Comparison of ENCODE assay signal across 8 cellular contexts in genomic region chr19:47765522-47766358, GRCh38. TPM values are rescaled to one million over a fixed set of nuclear protein-coding genes. Genes with fewer than 3 reads are reported as not detected.
DNase-seq lines count a peak whose midpoint lies in the region; ATAC-seq, FAIRE-seq and TF ChIP-seq lines count a peak whose summit lies in the region.

No MANE protein-coding gene starts in this region.

- intact Hi-C loops in CD8-positive, alpha-beta T cell (cut with DNase I, micrococcal nuclease), result loop anchor here (1.0 kb wide), 1 partner anchor 23 kb away; no protein-coding TSS in a partner anchor
- intact Hi-C loops in K562 (cut with micrococcal nuclease), result loop anchor here (1.0 kb wide), 1 partner anchor 23 kb away; no protein-coding TSS in a partner anchor

- no peak overlapping the region for H3K4me3 Mint-ChIP-seq in CD8-positive, alpha-beta T cell
- H3K4me3 Mint-ChIP-seq in stimulated activated memory B cell treated with anti-CD40 and anti-IgM and Interleukin-4, amounts not matched to agents 10 μg/mL and 1 μg/mL and 100 μg/mL, for 72 hours, result no peak overlapping the region

- no peak for TF ChIP-seq EP300 in K562 (IDR thresholded peaks at IDR 0.05; ENCODE audit: low read length)

- no peak for TF ChIP-seq POLR2A in K562 (conservative IDR thresholded peaks at IDR 0.05)

- CTCF ChIA-PET in CD8-positive, alpha-beta T cell (lab: Charles Lee), result interaction anchor here (0.9 to 1.4 kb wide), 3 partner anchors 16 to 97 kb away, joined by 3 to 8 read pairs (median 3); no protein-coding TSS in a partner anchor
- CTCF ChIA-PET in K562 (lab: Yijun Ruan, JAX; ENCODE audit: low intra/inter-chr PET ratio), result interaction anchor here (0.5 to 2.2 kb wide), 4 partner anchors 22 to 98 kb away, joined by 4 to 30 read pairs (median 8); no protein-coding TSS in a partner anchor

- H3K9me3 ChIP-seq in CD8-positive, alpha-beta T cell (ENCODE audit: low read length), result no peaks in the 10 kb centered on the region
- H3K9me3 ChIP-seq in K562 (replicated peaks; ENCODE audit: control insufficient read depth, insufficient read depth, low read depth, low read length), result no peaks in the 10 kb centered on the region
- no peaks in the 10 kb centered on the region for H3K9me3 ChIP-seq in keratinocyte (ENCODE audit: control insufficient read depth, low read depth, low read length)

- H3K27ac ChIP-seq in CD8-positive, alpha-beta T cell (ENCODE audit: low read depth, low read length), result no peak overlapping the region
- no peak overlapping the region for H3K27ac ChIP-seq in HL-60 (replicated peaks)
- no peak overlapping the region for H3K27ac ChIP-seq in K562 (ENCODE audit: extremely low read depth, low read depth, low read length)
- H3K27ac ChIP-seq in keratinocyte (ENCODE audit: control insufficient read depth, insufficient read depth, low read length), result no peak overlapping the region

- no peak overlapping the region for H3K4me3 ChIP-seq in CD8-positive, alpha-beta T cell (ENCODE audit: low read depth, low read length)
- no peak overlapping the region for H3K4me3 ChIP-seq in HL-60 (replicated peaks; ENCODE audit: insufficient read depth, low read length)
- H3K4me3 ChIP-seq in K562, result no peak overlapping the region
- H3K4me3 ChIP-seq in keratinocyte (ENCODE audit: control insufficient read depth in 2 of 3, extremely low read depth in 1 of 3, insufficient read depth in 2 of 3, low read depth in 1 of 3, low read length in 3 of 3), result no peak overlapping the region

- peaks cover 5% of the 10 kb centered on the region for H3K4me1 Mint-ChIP-seq in CD8-positive, alpha-beta T cell (ENCODE audit: low read depth)
- H3K4me1 Mint-ChIP-seq in stimulated activated memory B cell treated with anti-CD40 and anti-IgM and Interleukin-4, amounts not matched to agents 10 μg/mL and 1 μg/mL and 100 μg/mL, for 72 hours, result peaks cover 27% of the 10 kb centered on the region

- 14% methylated on average over 16 of the region's 19 CpGs for WGBS in K562 (ENCODE audit: insufficient coverage, low coverage, missing lambda C conversion rate)

- peak; percentile 36 for TF ChIP-seq CTCF in CD8-positive, alpha-beta T cell (IDR thresholded peaks at IDR 0.05)
- TF ChIP-seq CTCF in HL-60 (IDR thresholded peaks at IDR 0.05; ENCODE audit: insufficient read depth, low read length) (peak; percentile 72), K562 (IDR thresholded peaks at IDR 0.05 in 2 of 3, conservative IDR thresholded peaks at IDR 0.05 in 1 of 3; ENCODE audit: insufficient read depth in 2 of 3, low read depth in 1 of 3, low read length in 3 of 3) (peak; percentile 87 to 91 (median 89)), keratinocyte (optimal IDR thresholded peaks at IDR 0.05 in 1 of 3, IDR thresholded peaks at IDR 0.05 in 1 of 3, conservative IDR thresholded peaks at IDR 0.05 in 1 of 3; ENCODE audit: extremely low read depth in 1 of 3, insufficient read depth in 2 of 3, low read length in 3 of 3) (peak; percentile 76 to 92 (median 84))

- H3K36me3 Mint-ChIP-seq in CD8-positive, alpha-beta T cell, result no peaks in the 10 kb centered on the region
- no peaks in the 10 kb centered on the region for H3K36me3 Mint-ChIP-seq in stimulated activated memory B cell treated with anti-CD40 and anti-IgM and Interleukin-4, amounts not matched to agents 10 μg/mL and 1 μg/mL and 100 μg/mL, for 72 hours

- H3K9me1 ChIP-seq in K562 (ENCODE audit: control insufficient read depth, insufficient read depth, low read length) (no peaks in the 10 kb centered on the region), keratinocyte (ENCODE audit: control insufficient read depth, extremely low read depth, insufficient read depth, low read length) (no peaks in the 10 kb centered on the region)

- dilution Hi-C loops in keratinocyte (cut with MboI; ENCODE audit: extremely low pct_ligation_motif_present, low sequenced_read_pairs), result no loop called here

- H4K20me1 ChIP-seq in K562 (replicated peaks; ENCODE audit: control insufficient read depth, insufficient read depth, low read length), result peaks cover 2% of the 10 kb centered on the region; the same call in 1 of the 2 replicates
- no peaks in the 10 kb centered on the region for H4K20me1 ChIP-seq in keratinocyte (ENCODE audit: control insufficient read depth, extremely low read depth, insufficient read depth, low read length)

- peak; percentile 54 to 86 for TF ChIP-seq RAD21 in K562 (CRISPR knock-in tag; conservative IDR thresholded peaks at IDR 0.05 in 1 of 2, IDR thresholded peaks at IDR 0.05 in 1 of 2)

- peak; percentile 46 for ATAC-seq in CD8-positive, alpha-beta T cell
- ATAC-seq in K562, result peak; percentile 95
- ATAC-seq in stimulated activated memory B cell treated with anti-CD40 and anti-IgM and Interleukin-4, amounts not matched to agents 10 μg/mL and 1 μg/mL and 100 μg/mL, for 72 hours, result peak; percentile 65
- no peak for ATAC-seq in GM21723 (IDR thresholded peaks at IDR 0.05; ENCODE audit: unreplicated experiment)
- ATAC-seq in HG03521 (IDR thresholded peaks at IDR 0.05; ENCODE audit: unreplicated experiment), result no peak

- no TSS peak for BruUV-seq in K562 (replicated peaks; lab: Mats Ljungman, UMichigan)

- no peaks in the 10 kb centered on the region for H3K36me3 ChIP-seq in CD8-positive, alpha-beta T cell (ENCODE audit: insufficient read depth, low read length)
- H3K36me3 ChIP-seq in K562 (ENCODE audit: control insufficient read depth, insufficient read depth, low read length) (no peaks in the 10 kb centered on the region), keratinocyte (ENCODE audit: control insufficient read depth in 2 of 2, extremely low read depth in 1 of 2, insufficient read depth in 2 of 2, low read length in 2 of 2) (no peaks in the 10 kb centered on the region)

- peak in 4 of 7 experiments; percentile 17 to 57 (median 40) for DNase-seq in CD8-positive, alpha-beta T cell
- DNase-seq in HL-60 (ENCODE audit: low read depth in 1 of 2, low spot score in 1 of 2) (peak in 1 of 2 experiments; percentile 54), RPMI8226 (peak; percentile 57), K562 (ENCODE audit: extremely low read depth in 1 of 4, low spot score in 3 of 4) (peak; percentile 60 to 86 (median 65)), keratinocyte (ENCODE audit: low read depth, low spot score) (no peak)

- in situ Hi-C loops in K562 (cut with MboI), result no loop called here

- H3K9ac ChIP-seq in K562 (ENCODE audit: insufficient read depth in 1 of 2, low read depth in 2 of 2, low read length in 2 of 2) (peak overlapping the region in 1 of 2 experiments; percentile 65; a peak in 1 of 4 replicates), keratinocyte (ENCODE audit: control insufficient read depth, extremely low read depth, insufficient read depth, low read length) (no peak overlapping the region)

- H3K27me3 Mint-ChIP-seq in CD8-positive, alpha-beta T cell (ENCODE audit: low read depth), result peaks cover 3% of the 10 kb centered on the region
- no peaks in the 10 kb centered on the region for H3K27me3 Mint-ChIP-seq in stimulated activated memory B cell treated with anti-CD40 and anti-IgM and Interleukin-4, amounts not matched to agents 10 μg/mL and 1 μg/mL and 100 μg/mL, for 72 hours

- FAIRE-seq in K562 (lab: Jason Lieb, UNC) (peak; percentile 83), keratinocyte (lab: Jason Lieb, UNC) (no peak)

- H3K79me2 ChIP-seq in K562 (ENCODE audit: control insufficient read depth, insufficient read depth, low read length), result no peaks in the 10 kb centered on the region
- H3K79me2 ChIP-seq in keratinocyte (ENCODE audit: control insufficient read depth, insufficient read depth, low read length), result no peaks in the 10 kb centered on the region

- no peaks in the 10 kb centered on the region for H3K4me1 ChIP-seq in CD8-positive, alpha-beta T cell (ENCODE audit: insufficient read depth, low read length)
- H3K4me1 ChIP-seq in K562 (replicated peaks in 1 of 2; ENCODE audit: control insufficient read depth in 2 of 2, insufficient read depth in 2 of 2, low read length in 2 of 2), result peaks cover 5 to 25% of the 10 kb centered on the region in 2 experiments; a peak in 3 of 5 replicates
- no peaks in the 10 kb centered on the region for H3K4me1 ChIP-seq in keratinocyte (ENCODE audit: control insufficient read depth, extremely low read depth, insufficient read depth, low read length)

- H3K4me2 ChIP-seq in K562 (ENCODE audit: insufficient read depth, low read length) (no peak overlapping the region), keratinocyte (ENCODE audit: control insufficient read depth, extremely low read depth, insufficient read depth, low read depth, low read length) (no peak overlapping the region)

- H2AFZ ChIP-seq in K562 (ENCODE audit: low read depth, low read length) (peak overlapping the region; percentile 22; the same call in 1 of the 2 replicates), keratinocyte (ENCODE audit: control insufficient read depth, low read length) (no peak overlapping the region)

- POLR2A ChIA-PET in CD8-positive, alpha-beta T cell (lab: Charles Lee), result no interaction called here
- POLR2A ChIA-PET in K562 (lab: Yijun Ruan, JAX), result interaction anchor here (0.5 to 2.5 kb wide), 6 partner anchors 10 to 43 kb away, joined by 3 to 15 read pairs (median 3); partner anchors contain the start of gene NOP53

- H3K27ac Mint-ChIP-seq in CD8-positive, alpha-beta T cell, result no peak overlapping the region
- no peak overlapping the region for H3K27ac Mint-ChIP-seq in stimulated activated memory B cell treated with anti-CD40 and anti-IgM and Interleukin-4, amounts not matched to agents 10 μg/mL and 1 μg/mL and 100 μg/mL, for 72 hours

- no peaks in the 10 kb centered on the region for H3K27me3 ChIP-seq in CD8-positive, alpha-beta T cell (ENCODE audit: insufficient read depth, low read length)
- H3K27me3 ChIP-seq in HL-60 (ENCODE audit: insufficient read depth, poor library complexity, severe bottlenecking) (no peaks in the 10 kb centered on the region), K562 (ENCODE audit: control insufficient read depth in 2 of 2, insufficient read depth in 2 of 2, low read length in 2 of 2) (no peaks in the 10 kb centered on the region), keratinocyte (ENCODE audit: control insufficient read depth, extremely low read depth, insufficient read depth, low read length) (no peaks in the 10 kb centered on the region)

- H3K9me3 Mint-ChIP-seq in CD8-positive, alpha-beta T cell, result no peaks in the 10 kb centered on the region
- peaks cover 3% of the 10 kb centered on the region for H3K9me3 Mint-ChIP-seq in stimulated activated memory B cell treated with anti-CD40 and anti-IgM and Interleukin-4, amounts not matched to agents 10 μg/mL and 1 μg/mL and 100 μg/mL, for 72 hours

RNA-seq across cellular contexts. Expression of gene SELENOW, which starts 12.8 kb away (rescaled TPM):
- total RNA-seq in CD8-positive, alpha-beta T cell, result 10 to 100 TPM; 64.9 to 68.1 TPM
- total RNA-seq in K562 (2011; cell fraction: chromatin; rRNA removed; ENCODE audit: low replicate concordance), result 41.1 and 91.2 TPM in 2 replicates
- 75.2 and 79.4 TPM in 2 replicates for total RNA-seq in K562 (2011; cell fraction: nucleolus; rRNA removed)
- 97.1 and 146 TPM in 2 replicates for total RNA-seq in K562 (2011; cell fraction: nucleoplasm; rRNA removed)
- total RNA-seq in K562 (2014; rRNA removed) (191 and 212 TPM in 2 replicates), K562 (2014; rRNA removed; fragmentation: Illumina TruSeq; extraction: Trizol) (78.3 and 95.2 TPM in 2 replicates), K562 (2015; rRNA removed; fragmentation: Illumina TruSeq; extraction: Trizol) (168 and 181 TPM in 2 replicates), K562 (2021) (91.9 and 103 TPM in 2 replicates)
- polyA plus RNA-seq in K562 (2011; rRNA removed) (118 and 125 TPM in 2 replicates), K562 (2014; fragmentation: Illumina TruSeq; extraction: Trizol) (117 and 153 TPM in 2 replicates), K562 (2014; fragmentation: Nextera tagmentation; extraction: Ambion mirVana) (100 to 1,000 TPM; 268 to 279 TPM), K562 (2014; rRNA removed) (156 and 183 TPM in 2 replicates), keratinocyte (421 to 777 TPM (median 509 TPM) in 3 replicates)
- 146 and 188 TPM in 2 replicates for polyA plus RNA-seq in K562 (2011; cell fraction: cytosol; rRNA removed)
- 94.7 and 118 TPM in 2 replicates for polyA plus RNA-seq in K562 (2011; cell fraction: nucleus; rRNA removed)
- polyA plus RNA-seq in K562 (2012), result 63.8 and 102 TPM in 2 replicates
- polyA minus RNA-seq in K562 (2011; rRNA and poly(A)+ RNA removed), result 20.4 and 23.9 TPM in 2 replicates
- 24.2 and 24.3 TPM in 2 replicates for polyA minus RNA-seq in K562 (2011; cell fraction: cytosol; rRNA and poly(A)+ RNA removed)
- polyA minus RNA-seq in K562 (2011; cell fraction: nucleus; rRNA and poly(A)+ RNA removed), result 17.6 and 19.3 TPM in 2 replicates
- 95.6 TPM for polyA plus RNA-seq in keratinocyte (2011; ENCODE audit: low read depth)
- polyA plus RNA-seq in keratinocyte (2011; cell fraction: cytosol; rRNA removed), result 628 and 828 TPM in 2 replicates
- polyA plus RNA-seq in keratinocyte (2011; cell fraction: nucleus; rRNA removed), result 193 and 224 TPM in 2 replicates
- 242 and 370 TPM in 2 replicates for polyA plus RNA-seq in keratinocyte (2012; ENCODE audit: low replicate concordance)
- 130 to 266 TPM (median 265 TPM) in 3 replicates for polyA minus RNA-seq in keratinocyte
- 221 TPM for polyA minus RNA-seq in keratinocyte (2011; cell fraction: cytosol; rRNA and poly(A)+ RNA removed)
- polyA minus RNA-seq in keratinocyte (2011; cell fraction: nucleus; rRNA and poly(A)+ RNA removed), result 38.6 and 40.7 TPM in 2 replicates

RNA-seq across cellular contexts. Expression of gene NOP53, which starts 20.4 kb away (rescaled TPM):
- 100 to 1,000 TPM; 924 to 926 TPM for total RNA-seq in CD8-positive, alpha-beta T cell
- total RNA-seq in K562 (2011; cell fraction: chromatin; rRNA removed; ENCODE audit: low replicate concordance), result 71.9 and 141 TPM in 2 replicates
- total RNA-seq in K562 (2011; cell fraction: nucleolus; rRNA removed), result 125 and 129 TPM in 2 replicates
- 105 and 135 TPM in 2 replicates for total RNA-seq in K562 (2011; cell fraction: nucleoplasm; rRNA removed)
- total RNA-seq in K562 (2014; rRNA removed) (254 and 304 TPM in 2 replicates), K562 (2014; rRNA removed; fragmentation: Illumina TruSeq; extraction: Trizol) (97.1 and 111 TPM in 2 replicates), K562 (2015; rRNA removed; fragmentation: Illumina TruSeq; extraction: Trizol) (139 and 145 TPM in 2 replicates), K562 (2021) (207 and 231 TPM in 2 replicates)
- polyA plus RNA-seq in K562 (2011; rRNA removed) (146 and 189 TPM in 2 replicates), K562 (2014; fragmentation: Illumina TruSeq; extraction: Trizol) (113 and 268 TPM in 2 replicates), K562 (2014; fragmentation: Nextera tagmentation; extraction: Ambion mirVana) (1 to 10 TPM; 6.5 to 7.0 TPM), K562 (2014; rRNA removed) (257 and 274 TPM in 2 replicates), keratinocyte (64.5 to 80.2 TPM (median 73.9 TPM) in 3 replicates)
- polyA plus RNA-seq in K562 (2011; cell fraction: cytosol; rRNA removed), result 121 and 183 TPM in 2 replicates
- 86.3 and 109 TPM in 2 replicates for polyA plus RNA-seq in K562 (2011; cell fraction: nucleus; rRNA removed)
- polyA plus RNA-seq in K562 (2012), result 423 and 620 TPM in 2 replicates
- 48.0 and 49.6 TPM in 2 replicates for polyA minus RNA-seq in K562 (2011; rRNA and poly(A)+ RNA removed)
- polyA minus RNA-seq in K562 (2011; cell fraction: cytosol; rRNA and poly(A)+ RNA removed), result 107 and 130 TPM in 2 replicates
- 35.7 and 49.4 TPM in 2 replicates for polyA minus RNA-seq in K562 (2011; cell fraction: nucleus; rRNA and poly(A)+ RNA removed)
- 126 TPM for polyA plus RNA-seq in keratinocyte (2011; ENCODE audit: low read depth)
- polyA plus RNA-seq in keratinocyte (2011; cell fraction: cytosol; rRNA removed), result 33.7 and 90.4 TPM in 2 replicates
- 50.2 and 59.6 TPM in 2 replicates for polyA plus RNA-seq in keratinocyte (2011; cell fraction: nucleus; rRNA removed)
- 137 and 149 TPM in 2 replicates for polyA plus RNA-seq in keratinocyte (2012; ENCODE audit: low replicate concordance)
- 29.1 to 62.5 TPM (median 32.3 TPM) in 3 replicates for polyA minus RNA-seq in keratinocyte
- 129 TPM for polyA minus RNA-seq in keratinocyte (2011; cell fraction: cytosol; rRNA and poly(A)+ RNA removed)
- 28.0 and 30.9 TPM in 2 replicates for polyA minus RNA-seq in keratinocyte (2011; cell fraction: nucleus; rRNA and poly(A)+ RNA removed)

RNA-seq across cellular contexts. Expression of gene TPRX1, which starts 38.6 kb away (rescaled TPM):
- not detected for total RNA-seq in CD8-positive, alpha-beta T cell
- total RNA-seq in K562 (2011; cell fraction: chromatin; rRNA removed; ENCODE audit: low replicate concordance), result not detected in 2 replicates
- total RNA-seq in K562 (2011; cell fraction: nucleolus; rRNA removed), result not detected in 2 replicates
- total RNA-seq in K562 (2011; cell fraction: nucleoplasm; rRNA removed), result not detected in 2 replicates
- not detected in 2 replicates for total RNA-seq in K562 (2014; rRNA removed)
- total RNA-seq in K562 (2014; rRNA removed; fragmentation: Illumina TruSeq; extraction: Trizol), result not detected in 2 replicates
- not detected in 2 replicates for total RNA-seq in K562 (2015; rRNA removed; fragmentation: Illumina TruSeq; extraction: Trizol)
- not detected in 2 replicates for total RNA-seq in K562 (2021)
- polyA plus RNA-seq in K562 (2011; rRNA removed), result not detected in 2 replicates
- polyA plus RNA-seq in K562 (2011; cell fraction: cytosol; rRNA removed), result not detected in 2 replicates
- polyA plus RNA-seq in K562 (2011; cell fraction: nucleus; rRNA removed), result not detected in 2 replicates
- polyA plus RNA-seq in K562 (2012), result not detected in 2 replicates
- polyA plus RNA-seq in K562 (2014; fragmentation: Illumina TruSeq; extraction: Trizol), result not detected in 2 replicates
- polyA plus RNA-seq in K562 (2014; fragmentation: Nextera tagmentation; extraction: Ambion mirVana), result not detected
- not detected in 2 replicates for polyA plus RNA-seq in K562 (2014; rRNA removed)
- polyA minus RNA-seq in K562 (2011; rRNA and poly(A)+ RNA removed), result not detected in 2 replicates
- polyA minus RNA-seq in K562 (2011; cell fraction: cytosol; rRNA and poly(A)+ RNA removed), result not detected in 2 replicates
- not detected in 2 replicates for polyA minus RNA-seq in K562 (2011; cell fraction: nucleus; rRNA and poly(A)+ RNA removed)
- polyA plus RNA-seq in keratinocyte, result not detected in 3 replicates
- polyA plus RNA-seq in keratinocyte (2011; ENCODE audit: low read depth), result not detected
- not detected in 2 replicates for polyA plus RNA-seq in keratinocyte (2011; cell fraction: cytosol; rRNA removed)
- not detected in 2 replicates for polyA plus RNA-seq in keratinocyte (2011; cell fraction: nucleus; rRNA removed)
- not detected in 2 replicates for polyA plus RNA-seq in keratinocyte (2012; ENCODE audit: low replicate concordance)
- polyA minus RNA-seq in keratinocyte, result not detected in 3 replicates
- polyA minus RNA-seq in keratinocyte (2011; cell fraction: cytosol; rRNA and poly(A)+ RNA removed), result not detected
- not detected in 2 replicates for polyA minus RNA-seq in keratinocyte (2011; cell fraction: nucleus; rRNA and poly(A)+ RNA removed)

RNA-seq across cellular contexts. Expression of gene EHD2, which starts 52.5 kb away (rescaled TPM):
- total RNA-seq in CD8-positive, alpha-beta T cell, result under 1 TPM in 1 of 2 experiments, not detected in 1; 0.25 TPM
- 11.5 and 24.1 TPM in 2 replicates for total RNA-seq in K562 (2011; cell fraction: chromatin; rRNA removed; ENCODE audit: low replicate concordance)
- 15.1 and 17.2 TPM in 2 replicates for total RNA-seq in K562 (2011; cell fraction: nucleolus; rRNA removed)
- total RNA-seq in K562 (2011; cell fraction: nucleoplasm; rRNA removed), result 13.1 and 17.8 TPM in 2 replicates
- total RNA-seq in K562 (2014; rRNA removed) (4.3 and 5.9 TPM in 2 replicates), K562 (2014; rRNA removed; fragmentation: Illumina TruSeq; extraction: Trizol) (1.6 and 1.8 TPM in 2 replicates), K562 (2015; rRNA removed; fragmentation: Illumina TruSeq; extraction: Trizol) (1.8 and 2.3 TPM in 2 replicates), K562 (2021) (26.3 and 32.2 TPM in 2 replicates)
- polyA plus RNA-seq in K562 (2011; rRNA removed) (3.0 and 9.6 TPM in 2 replicates), K562 (2014; fragmentation: Illumina TruSeq; extraction: Trizol) (14.7 and 15.3 TPM in 2 replicates), K562 (2014; fragmentation: Nextera tagmentation; extraction: Ambion mirVana) (1 to 10 TPM; 1.7 to 2.1 TPM), K562 (2014; rRNA removed) (7.5 and 9.0 TPM in 2 replicates), keratinocyte (18.3 to 48.5 TPM (median 23.7 TPM) in 3 replicates)
- 6.5 and 11.7 TPM in 2 replicates for polyA plus RNA-seq in K562 (2011; cell fraction: cytosol; rRNA removed)
- 5.3 and 11.9 TPM in 2 replicates for polyA plus RNA-seq in K562 (2011; cell fraction: nucleus; rRNA removed)
- polyA plus RNA-seq in K562 (2012), result 20.4 and 23.6 TPM in 2 replicates
- polyA minus RNA-seq in K562 (2011; rRNA and poly(A)+ RNA removed), result 4.3 and 4.9 TPM in 2 replicates
- 31.8 and 37.0 TPM in 2 replicates for polyA minus RNA-seq in K562 (2011; cell fraction: cytosol; rRNA and poly(A)+ RNA removed)
- 7.6 and 8.9 TPM in 2 replicates for polyA minus RNA-seq in K562 (2011; cell fraction: nucleus; rRNA and poly(A)+ RNA removed)
- 35.1 TPM for polyA plus RNA-seq in keratinocyte (2011; ENCODE audit: low read depth)
- 43.9 and 91.5 TPM in 2 replicates for polyA plus RNA-seq in keratinocyte (2011; cell fraction: cytosol; rRNA removed)
- 95.6 and 141 TPM in 2 replicates for polyA plus RNA-seq in keratinocyte (2011; cell fraction: nucleus; rRNA removed)
- 71.1 and 183 TPM in 2 replicates for polyA plus RNA-seq in keratinocyte (2012; ENCODE audit: low replicate concordance)
- 26.8 to 216 TPM (median 31.6 TPM) in 3 replicates for polyA minus RNA-seq in keratinocyte
- 198 TPM for polyA minus RNA-seq in keratinocyte (2011; cell fraction: cytosol; rRNA and poly(A)+ RNA removed)
- 114 and 133 TPM in 2 replicates for polyA minus RNA-seq in keratinocyte (2011; cell fraction: nucleus; rRNA and poly(A)+ RNA removed)

RNA-seq across cellular contexts. Expression of gene CRX, which starts 56.0 kb away (rescaled TPM):
- not detected for total RNA-seq in CD8-positive, alpha-beta T cell
- not detected in 2 replicates for total RNA-seq in K562 (2011; cell fraction: chromatin; rRNA removed; ENCODE audit: low replicate concordance)
- not detected in 2 replicates for total RNA-seq in K562 (2011; cell fraction: nucleolus; rRNA removed)
- not detected in 2 replicates for total RNA-seq in K562 (2011; cell fraction: nucleoplasm; rRNA removed)
- not detected in 2 replicates for total RNA-seq in K562 (2014; rRNA removed)
- not detected in 2 replicates for total RNA-seq in K562 (2014; rRNA removed; fragmentation: Illumina TruSeq; extraction: Trizol)
- not detected in 2 replicates for total RNA-seq in K562 (2015; rRNA removed; fragmentation: Illumina TruSeq; extraction: Trizol)
- not detected in 2 replicates for total RNA-seq in K562 (2021)
- not detected in 2 replicates for polyA plus RNA-seq in K562 (2011; rRNA removed)
- not detected in 2 replicates for polyA plus RNA-seq in K562 (2011; cell fraction: cytosol; rRNA removed)
- not detected in 2 replicates for polyA plus RNA-seq in K562 (2011; cell fraction: nucleus; rRNA removed)
- 0.01 and 0.04 TPM in 2 replicates for polyA plus RNA-seq in K562 (2012)
- not detected in 2 replicates for polyA plus RNA-seq in K562 (2014; fragmentation: Illumina TruSeq; extraction: Trizol)
- polyA plus RNA-seq in K562 (2014; fragmentation: Nextera tagmentation; extraction: Ambion mirVana), result under 1 TPM in 1 of 2 experiments, not detected in 1; 0.01 TPM
- polyA plus RNA-seq in K562 (2014; rRNA removed), result not detected in 2 replicates
- not detected in 2 replicates for polyA minus RNA-seq in K562 (2011; rRNA and poly(A)+ RNA removed)
- not detected in 2 replicates for polyA minus RNA-seq in K562 (2011; cell fraction: cytosol; rRNA and poly(A)+ RNA removed)
- polyA minus RNA-seq in K562 (2011; cell fraction: nucleus; rRNA and poly(A)+ RNA removed), result not detected in 2 replicates
- polyA plus RNA-seq in keratinocyte, result not detected in 3 replicates
- polyA plus RNA-seq in keratinocyte (2011; ENCODE audit: low read depth), result not detected
- polyA plus RNA-seq in keratinocyte (2011; cell fraction: cytosol; rRNA removed), result not detected in 2 replicates
- not detected in 2 replicates for polyA plus RNA-seq in keratinocyte (2011; cell fraction: nucleus; rRNA removed)
- not detected in 2 replicates for polyA plus RNA-seq in keratinocyte (2012; ENCODE audit: low replicate concordance)
- not detected in 3 replicates for polyA minus RNA-seq in keratinocyte
- polyA minus RNA-seq in keratinocyte (2011; cell fraction: cytosol; rRNA and poly(A)+ RNA removed), result not detected
- polyA minus RNA-seq in keratinocyte (2011; cell fraction: nucleus; rRNA and poly(A)+ RNA removed), result not detected in 2 replicates

Comparison
In these comparisons a context has a peak if more than half of its experiments do, and no peak if none do; other contexts are left out.
1. ATAC-seq: peak in CD8-positive, alpha-beta T cell (single experiment), K562 (single experiment) and stimulated activated memory B cell treated with anti-CD40 and anti-IgM and Interleukin-4, amounts not matched to agents 10 μg/mL and 1 μg/mL and 100 μg/mL, for 72 hours (single experiment); none in GM21723 (single experiment) and HG03521 (single experiment).
2. CTCF ChIP-seq: peak in every context shown above with its lines; median percentile 89 in K562; 84 in keratinocyte; 72 in HL-60; 36 in CD8-positive, alpha-beta T cell.